In the genomic region with DNA sequence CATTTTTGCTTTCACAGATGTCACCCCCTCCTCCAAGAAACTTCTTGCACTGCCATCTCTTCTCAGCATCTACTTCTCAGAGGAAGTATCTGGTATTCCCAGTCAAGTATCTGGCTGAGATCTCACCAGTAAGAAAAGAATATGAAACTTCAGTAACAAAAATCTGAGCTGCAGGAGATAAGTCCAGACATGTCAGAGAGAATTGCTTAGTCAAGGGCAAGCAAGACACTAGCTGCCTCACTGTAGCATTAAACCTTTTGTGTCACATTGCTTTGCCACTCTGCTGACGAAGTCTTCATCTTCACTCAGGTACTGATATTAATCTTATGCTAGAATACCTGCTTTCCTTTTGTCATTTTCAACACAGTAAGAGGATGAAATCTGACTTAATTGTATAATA, we compare ENCODE assay signal across 22 cellular contexts.
DNase-seq lines count a peak whose midpoint lies in the region; ATAC-seq, FAIRE-seq and TF ChIP-seq lines count a peak whose summit lies in the region.
"Had no signal": no experiment of that assay in that cellular context is flagged by ENCODE, and none has a peak within 500 bp of the region (broad histone marks: within the 10 kb centered on the region; RNA-seq: fewer than 3 reads in every experiment).

No MANE protein-coding gene starts in this region.

- peaks cover 3% of the 10 kb centered on the region for H3K4me1 Mint-ChIP-seq in osteocyte (ENCODE audit: unreplicated experiment)
- H3K4me1 Mint-ChIP-seq: natural killer cell had no signal

- H3K27ac ChIP-seq in OCI-LY7 (ENCODE audit: low read depth, low read length, poor library complexity, severe bottlenecking) (no peak overlapping the region), epithelial cell of prostate (peak overlapping the region; percentile 51), kidney (ENCODE audit: low read depth in 2 of 2, low read length in 2 of 2) (no peak overlapping the region)
- H3K27ac ChIP-seq: PC-9, tibial artery had no signal

- intact Hi-C loops in OCI-LY7 (cut with micrococcal nuclease; ENCODE audit: unreplicated experiment) = no loop called here
- intact Hi-C loops in kidney (cut with DNase I) = no loop called here

- TF ChIP-seq CTCF in OCI-LY7 (conservative IDR thresholded peaks at IDR 0.05; ENCODE audit: low read length) = no peak
- no peak for TF ChIP-seq CTCF in osteocyte (IDR thresholded peaks at IDR 0.05)
- TF ChIP-seq CTCF in kidney (IDR thresholded peaks at IDR 0.05; ENCODE audit: borderline replicate concordance, extremely low read depth, insufficient read depth) = no peak

- H3K9me3 Mint-ChIP-seq in osteocyte (ENCODE audit: unreplicated experiment) = no peaks in the 10 kb centered on the region

- no peaks in the 10 kb centered on the region for H3K27me3 Mint-ChIP-seq in osteocyte (ENCODE audit: unreplicated experiment)

- H3K79me2 ChIP-seq in OCI-LY7 (ENCODE audit: insufficient read depth, low read depth, low read length) = no peaks in the 10 kb centered on the region

- H3K9me3 ChIP-seq in OCI-LY7 (ENCODE audit: low read length) = no peaks in the 10 kb centered on the region
- H3K9me3 ChIP-seq in kidney (ENCODE audit: control insufficient read depth in 1 of 2, low read length in 2 of 2) = no peaks in the 10 kb centered on the region
- H3K9me3 ChIP-seq: tibial artery had no signal

- no peaks in the 10 kb centered on the region for H3K36me3 Mint-ChIP-seq in osteocyte (ENCODE audit: unreplicated experiment)
- H3K36me3 Mint-ChIP-seq: CD4-positive, CD25-positive, alpha-beta regulatory T cell; natural killer cell had no signal

- H4K20me1 ChIP-seq in OCI-LY7 (ENCODE audit: insufficient read depth, low read length) = no peaks in the 10 kb centered on the region

- no peak overlapping the region for H3K9ac ChIP-seq in kidney (ENCODE audit: low read length in 2 of 2)

- peak overlapping the region; percentile 38 for H3K27ac Mint-ChIP-seq in osteocyte (ENCODE audit: unreplicated experiment)
- H3K27ac Mint-ChIP-seq: CD4-positive, CD25-positive, alpha-beta regulatory T cell; natural killer cell; stimulated activated naive B cell treated with anti-CD40 and anti-IgM and Interleukin-4, amounts not matched to agents 10 μg/mL and 1 μg/mL and 100 μg/mL, for 72 hours had no signal

- no peaks in the 10 kb centered on the region for H3K9me2 ChIP-seq in OCI-LY7 (ENCODE audit: insufficient read depth, low read length)

- ATAC-seq in left lobe of liver (no peak), GM21737 (IDR thresholded peaks at IDR 0.05; ENCODE audit: unreplicated experiment) (no peak)
- ATAC-seq: HepG2; natural killer cell; stimulated activated naive B cell treated with anti-CD40 and anti-IgM and Interleukin-4, amounts not matched to agents 10 μg/mL and 1 μg/mL and 100 μg/mL, for 72 hours had no signal

- BruUV-seq in OCI-LY7 (replicated peaks; lab: Mats Ljungman, UMichigan) = no TSS peak

- H3K4me1 ChIP-seq in OCI-LY7 (ENCODE audit: insufficient read depth, low read length, poor library complexity, severe bottlenecking) (peaks cover 17% of the 10 kb centered on the region), kidney (ENCODE audit: control insufficient read depth in 1 of 2, insufficient read depth in 1 of 2, low read depth in 1 of 2, low read length in 2 of 2) (peaks cover 6 to 13% of the 10 kb centered on the region in 2 donors)
- H3K4me1 ChIP-seq: tibial artery had no signal

- CTCF ChIA-PET in OCI-LY7 (lab: Charles Lee; ENCODE audit: unreplicated experiment) = no interaction called here

- 0 out of 2 replicates have a peak overlapping the region, but pooled peaks have one; percentile 10 for H2AFZ ChIP-seq in OCI-LY7 (ENCODE audit: low read length)
- H2AFZ ChIP-seq: PC-9 had no signal

- no peak overlapping the region for H3K4me2 ChIP-seq in OCI-LY7 (ENCODE audit: low read length)
- H3K4me2 ChIP-seq: PC-9 had no signal

- DNase-seq in GM18507 (ENCODE audit: extremely low spot score, insufficient read length, low read depth) = no peak
- DNase-seq in OCI-LY7 (ENCODE audit: low spot score) = no peak
- peak; percentile 37 for DNase-seq in epithelial cell of prostate (ENCODE audit: low read depth, low spot score)
- DNase-seq in osteocyte (ENCODE audit: extremely low spot score, unreplicated experiment) = no peak
- DNase-seq in NOMO-1 treated with dmso at 0.1 percent for 144 hours (lab: John Stamatoyannopoulos, UW; ENCODE audit: unreplicated experiment) = no peak
- no peak for DNase-seq in left lobe of liver (ENCODE audit: low spot score)
- no peak for DNase-seq in kidney
- DNase-seq: activated CD4-positive, CD25-positive, alpha-beta regulatory T cell treated with anti-CD3 and anti-CD28 coated beads, Interleukin-2, amount 50 U/mL, for 72 hours; activated effector memory CD4-positive, alpha-beta T cell treated with anti-CD3 and anti-CD28 coated beads, Interleukin-2, amount 50 U/mL, for 16 hours; amniotic stem cell; CD4-positive, CD25-positive, alpha-beta regulatory T cell; natural killer cell; NCI-H1694; NCI-H526; PC-9; stimulated activated CD4-positive, alpha-beta T cell treated with anti-CD3 and anti-CD28 coated beads, Interleukin-12 subunit alpha, Interleukin-12 subunit beta, amount 100 ng/mL, for 4 hours; stimulated activated naive B cell treated with anti-CD40 and anti-IgM and Interleukin-4, amounts not matched to agents 10 μg/mL and 1 μg/mL and 100 μg/mL, for 72 hours; T1000; tibial artery had no signal

- no peak overlapping the region for H3K4me3 Mint-ChIP-seq in osteocyte (ENCODE audit: unreplicated experiment)
- H3K4me3 Mint-ChIP-seq: CD4-positive, CD25-positive, alpha-beta regulatory T cell; natural killer cell; stimulated activated naive B cell treated with anti-CD40 and anti-IgM and Interleukin-4, amounts not matched to agents 10 μg/mL and 1 μg/mL and 100 μg/mL, for 72 hours had no signal

- FAIRE-seq in GM18507 (lab: Jason Lieb, UNC) (peak; percentile 54), kidney (lab: Jason Lieb, UNC) (no peak)
- FAIRE-seq: HepG2 had no signal

- no peaks in the 10 kb centered on the region for H3K36me3 ChIP-seq in OCI-LY7 (ENCODE audit: insufficient read depth, low read length)
- H3K36me3 ChIP-seq in kidney (ENCODE audit: control insufficient read depth in 1 of 2, insufficient read depth in 2 of 2, low read length in 2 of 2) = no peaks in the 10 kb centered on the region
- H3K36me3 ChIP-seq: tibial artery had no signal

- H3K4me3 ChIP-seq in OCI-LY7 (ENCODE audit: low read depth, low read length, poor library complexity, severe bottlenecking) = no peak overlapping the region
- no peak overlapping the region for H3K4me3 ChIP-seq in kidney (ENCODE audit: low read length in 2 of 2)
- H3K4me3 ChIP-seq: lung, PC-9, tibial artery had no signal

- POLR2A ChIA-PET in OCI-LY7 (lab: Charles Lee) = interaction anchor here (1.0 kb wide), 1 partner anchor 10 kb away, joined by 5 read pairs; no protein-coding TSS in a partner anchor
